ENCODE assay signal across 13 cellular contexts in the genomic region with DNA sequence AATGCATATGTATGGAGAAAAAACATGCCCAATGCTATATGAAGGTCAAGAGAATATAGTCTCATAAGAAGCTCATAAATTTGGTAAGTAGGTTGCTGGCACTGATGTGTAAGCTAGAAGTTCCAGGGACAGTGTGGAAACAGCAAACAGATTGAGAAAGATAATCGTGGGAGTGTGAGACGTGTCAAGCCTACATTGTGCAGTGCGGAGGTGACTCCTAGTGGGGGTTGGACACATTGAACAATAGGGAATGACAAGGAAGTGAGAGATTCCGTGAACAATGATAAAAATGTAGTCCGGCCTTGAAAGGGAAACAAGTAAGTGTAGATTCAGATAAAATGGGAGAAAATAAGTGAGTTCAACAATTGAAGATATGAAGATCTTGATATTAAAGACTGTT.
DNase-seq lines count a peak whose midpoint lies in the region; ATAC-seq and TF ChIP-seq lines count a peak whose summit lies in the region.
"Had no signal": no experiment of that assay in that cellular context is flagged by ENCODE, and none has a peak within 500 bp of the region (broad histone marks: within the 10 kb centered on the region; RNA-seq: fewer than 3 reads in every experiment).

No MANE protein-coding gene starts in this region.

- H3K9me3 Mint-ChIP-seq in immature natural killer cell = peaks cover 11 to 73% (median 39%) of the 10 kb centered on the region in 6 donors

- H3K4me1 Mint-ChIP-seq in immature natural killer cell = no peaks in the 10 kb centered on the region

- intact Hi-C loops in PC-3 (cut with micrococcal nuclease) (loop anchor here (1.0 to 5.0 kb wide), 4 partner anchors 140 to 561 kb away; no protein-coding TSS in a partner anchor), left colon (cut with DNase I, micrococcal nuclease) (no loop called here)

- POLR2A ChIA-PET in PC-3 (lab: Charles Lee; ENCODE audit: unreplicated experiment) = no interaction called here

- no peaks in the 10 kb centered on the region for H3K9me3 ChIP-seq in BE2C
- no peaks in the 10 kb centered on the region for H3K9me3 ChIP-seq in PC-3 (ENCODE audit: low read length)
- H3K9me3 ChIP-seq: uterus had no signal

- H3K79me2 ChIP-seq in PC-3 (ENCODE audit: low read length) = no peaks in the 10 kb centered on the region

- no peak overlapping the region for H3K27ac ChIP-seq in PC-3 (ENCODE audit: low read length)
- H3K27ac ChIP-seq: uterus had no signal

- no peaks in the 10 kb centered on the region for H3K9me2 ChIP-seq in PC-3 (replicated peaks; ENCODE audit: low read length)

- peak; percentile 40 for ATAC-seq in HG02885 (IDR thresholded peaks at IDR 0.05; ENCODE audit: poor library complexity, unreplicated experiment)
- ATAC-seq in PC-3 = peak; percentile 86
- no peak for ATAC-seq in left colon
- no peak for ATAC-seq in GM19467 (IDR thresholded peaks at IDR 0.05; ENCODE audit: unreplicated experiment)

- peak; percentile 86 for TF ChIP-seq CTCF in BE2C (IDR thresholded peaks at IDR 0.05; ENCODE audit: low read depth, low read length)
- peak; percentile 73 for TF ChIP-seq CTCF in PC-3 (conservative IDR thresholded peaks at IDR 0.05; ENCODE audit: low read depth, low read length)
- peak; percentile 41 for TF ChIP-seq CTCF in fibroblast of pulmonary artery (IDR thresholded peaks at IDR 0.05; ENCODE audit: low read length, missing control alignments)

- H2AFZ ChIP-seq in PC-3 (ENCODE audit: low read length) = 0 out of 2 replicates have a peak overlapping the region, but pooled peaks have one; percentile 49

- CTCF ChIA-PET in PC-3 (lab: Charles Lee) = no interaction called here

- H3K27me3 Mint-ChIP-seq in immature natural killer cell (ENCODE audit: low read depth in 3 of 3) = no peaks in the 10 kb centered on the region
- H3K27me3 Mint-ChIP-seq: memory B cell had no signal

- no peak overlapping the region for H3K9ac ChIP-seq in PC-3 (ENCODE audit: low read length)

- no peaks in the 10 kb centered on the region for H3K27me3 ChIP-seq in BE2C
- no peaks in the 10 kb centered on the region for H3K27me3 ChIP-seq in PC-3 (ENCODE audit: low read length)
- H3K27me3 ChIP-seq: uterus had no signal

- no peaks in the 10 kb centered on the region for H4K20me1 ChIP-seq in PC-3 (ENCODE audit: low read length)

- no peak overlapping the region for H3K4me3 Mint-ChIP-seq in immature natural killer cell
- H3K4me3 Mint-ChIP-seq: memory B cell had no signal

- no peak overlapping the region for H3K4me2 ChIP-seq in PC-3 (ENCODE audit: low read length)

- H3K36me3 Mint-ChIP-seq in immature natural killer cell = no peaks in the 10 kb centered on the region
- H3K36me3 Mint-ChIP-seq: memory B cell had no signal

- H3K4me1 ChIP-seq in BE2C (no peaks in the 10 kb centered on the region), PC-3 (ENCODE audit: insufficient read depth, low read length) (no peaks in the 10 kb centered on the region)
- H3K4me1 ChIP-seq: uterus had no signal

- H3K27ac Mint-ChIP-seq in immature natural killer cell = no peak overlapping the region
- H3K27ac Mint-ChIP-seq: memory B cell had no signal

- no peaks in the 10 kb centered on the region for H3F3A ChIP-seq in PC-3 (ENCODE audit: low read length, unreplicated experiment)

- no peak overlapping the region for H3K4me3 ChIP-seq in BE2C (ENCODE audit: low read depth, low read length)
- no peak overlapping the region for H3K4me3 ChIP-seq in PC-3 (ENCODE audit: low read length)
- H3K4me3 ChIP-seq in fibroblast of pulmonary artery (replicated peaks; ENCODE audit: low read depth, low read length) = no peak overlapping the region
- H3K4me3 ChIP-seq: uterus had no signal

- no TSS peak for BruUV-seq in PC-3 (replicated peaks; lab: Mats Ljungman, UMichigan)

- H3K36me3 ChIP-seq in BE2C = no peaks in the 10 kb centered on the region
- H3K36me3 ChIP-seq in PC-3 (ENCODE audit: low read depth, low read length) = no peaks in the 10 kb centered on the region
- H3K36me3 ChIP-seq: uterus had no signal

- peak; percentile 65 for DNase-seq in BE2C
- DNase-seq in PC-3 = peak; percentile 71
- DNase-seq in fibroblast of pulmonary artery (ENCODE audit: low read depth) = peak; percentile 73
- no peak for DNase-seq in immature natural killer cell
- DNase-seq in left colon = no peak
- DNase-seq in epidermal melanocyte (ENCODE audit: insufficient read length, low spot score) = no peak
- DNase-seq: activated T-cell treated with anti-CD3 and anti-CD28 coated beads for 4 hours; effector CD4-positive, alpha-beta T cell; stimulated activated CD4-positive, alpha-beta T cell treated with anti-CD3 and anti-CD28 coated beads, Interleukin-2, amount 100 ng/mL, for 24 hours; uterus had no signal

Comparison
In these comparisons a context has a peak if more than half of its experiments do, and no peak if none do; other contexts are left out.
1. DNase-seq: peak in BE2C (single experiment), PC-3 (single experiment) and fibroblast of pulmonary artery (single experiment); none in immature natural killer cell (0 of 3), left colon (0 of 2) and epidermal melanocyte (single experiment).
2. ATAC-seq: peak in HG02885 (single experiment) and PC-3 (single experiment); none in left colon (single experiment) and GM19467 (single experiment).
3. Peak in every context shown above with its lines, with median percentiles within 50 percentile points of each other: CTCF ChIP-seq.